In genomic region chr1:220999872-221000863, GRCh38 we compare ENCODE assay signal across 11 cellular contexts.
A peak's percentile ranks its signal among the peaks of the same experiment; 100 is the strongest.
DNase-seq lines count a peak whose midpoint lies in the region; ATAC-seq lines count a peak whose summit lies in the region.
"Had no signal": no experiment of that assay in that cellular context is flagged by ENCODE, and none has a peak within 500 bp of the region (broad histone marks: within the 10 kb centered on the region; RNA-seq: fewer than 3 reads in every experiment).

No MANE protein-coding gene starts in this region.

- no peak for ATAC-seq in HG03025 (IDR thresholded peaks at IDR 0.05; ENCODE audit: low FRiP score, unreplicated experiment)

- H3K27ac ChIP-seq in BLaER1 treated with 17β-estradiol and CSF1 and Interleukin-3, amounts not matched to agents 10 nM and 100 nM = peak overlapping the region in 8 of 11 experiments; percentile 40 to 96 (median 90); a peak in 15 of 22 replicates

- H3K9ac ChIP-seq in BLaER1 treated with 17β-estradiol and CSF1 and Interleukin-3, amounts not matched to agents 10 nM and 100 nM = peak overlapping the region in 7 of 11 experiments; percentile 21 to 77 (median 69); a peak in 11 of 22 replicates

- H3K4me1 Mint-ChIP-seq in activated CD4-positive, alpha-beta T cell treated with anti-CD3 and anti-CD28 coated beads, Interleukin-2, amount 10 ng/mL, durations not matched to agents 24 days and 14 days = no peaks in the 10 kb centered on the region
- H3K4me1 Mint-ChIP-seq: brain had no signal

- H3K4me1 ChIP-seq in BLaER1 treated with 17β-estradiol and CSF1 and Interleukin-3, amounts not matched to agents 10 nM and 100 nM = peaks cover 0 to 49% (median 17%) of the 10 kb centered on the region in 10 experiments; a peak in 11 of 20 replicates

- H3K36me3 ChIP-seq in BLaER1 treated with 17β-estradiol and CSF1 and Interleukin-3, amounts not matched to agents 10 nM and 100 nM = no peaks in the 10 kb centered on the region

- H3K9me3 ChIP-seq in BLaER1 treated with 17β-estradiol and CSF1 and Interleukin-3, amounts not matched to agents 10 nM and 100 nM (replicated peaks in 1 of 11) = peaks cover 0 to 28% (median 8%) of the 10 kb centered on the region in 11 experiments; a peak in 11 of 22 replicates

- no peaks in the 10 kb centered on the region for H4K20me1 ChIP-seq in BLaER1 treated with 17β-estradiol and CSF1 and Interleukin-3, amounts not matched to agents 10 nM and 100 nM

- peaks cover 7% of the 10 kb centered on the region for H3K9me3 Mint-ChIP-seq in activated CD4-positive, alpha-beta T cell treated with anti-CD3 and anti-CD28 coated beads, Interleukin-2, amount 10 ng/mL, durations not matched to agents 24 days and 14 days

- H3K27ac Mint-ChIP-seq in activated CD4-positive, alpha-beta T cell treated with anti-CD3 and anti-CD28 coated beads, Interleukin-2, amount 10 ng/mL, durations not matched to agents 24 days and 14 days = no peak overlapping the region
- H3K27ac Mint-ChIP-seq: brain had no signal

- DNase-seq in NOMO-1 treated with DMSO at 0.1 percent for 48 hours (lab: John Stamatoyannopoulos, UW; ENCODE audit: unreplicated experiment) = peak; percentile 98
- DNase-seq in fibroblast of gingiva (ENCODE audit: low read depth) = peak; percentile 64
- DNase-seq in mucosa of gallbladder (ENCODE audit: low spot score) = peak; percentile 25
- no peak for DNase-seq in NCI-H526 treated with DMSO at 0.1 percent for 48 hours (lab: John Stamatoyannopoulos, UW)
- no peak for DNase-seq in GDM1 (lab: John Stamatoyannopoulos, UW)
- no peak for DNase-seq in activated CD4-positive, alpha-beta T cell treated with anti-CD3 and anti-CD28 coated beads, Interleukin-2, amount 10 ng/mL, durations not matched to agents 24 days and 14 days
- DNase-seq: DMS79 treated with DMSO at 0.1 percent for 48 hours, NCI-H748 treated with DMSO at 0.1 percent for 48 hours had no signal

- no peak overlapping the region for H3K4me3 Mint-ChIP-seq in activated CD4-positive, alpha-beta T cell treated with anti-CD3 and anti-CD28 coated beads, Interleukin-2, amount 10 ng/mL, durations not matched to agents 24 days and 14 days
- H3K4me3 Mint-ChIP-seq: brain had no signal

- peak overlapping the region in 7 of 11 experiments; percentile 8 to 90 (median 72); a peak in 12 of 22 replicates for H3K4me2 ChIP-seq in BLaER1 treated with 17β-estradiol and CSF1 and Interleukin-3, amounts not matched to agents 10 nM and 100 nM

- intact Hi-C loops in activated CD4-positive, alpha-beta T cell treated with anti-CD3 and anti-CD28 coated beads, Interleukin-2, amount 10 ng/mL, durations not matched to agents 24 days and 14 days (cut with micrococcal nuclease) = no loop called here

- no peak overlapping the region for H3K4me3 ChIP-seq in BLaER1 treated with 17β-estradiol and CSF1 and Interleukin-3, amounts not matched to agents 10 nM and 100 nM

- H3K27me3 Mint-ChIP-seq in activated CD4-positive, alpha-beta T cell treated with anti-CD3 and anti-CD28 coated beads, Interleukin-2, amount 10 ng/mL, durations not matched to agents 24 days and 14 days = no peaks in the 10 kb centered on the region
- H3K27me3 Mint-ChIP-seq: brain had no signal

- H3K27me3 ChIP-seq in BLaER1 treated with 17β-estradiol and CSF1 and Interleukin-3, amounts not matched to agents 10 nM and 100 nM = 0 out of 22 replicates have a peak, but pooled peaks cover 0 to 4% (median 0%) of the 10 kb centered on the region in 11 experiments

- no peaks in the 10 kb centered on the region for H3K36me3 Mint-ChIP-seq in activated CD4-positive, alpha-beta T cell treated with anti-CD3 and anti-CD28 coated beads, Interleukin-2, amount 10 ng/mL, durations not matched to agents 24 days and 14 days (ENCODE audit: low read depth)
- H3K36me3 Mint-ChIP-seq: brain had no signal

Comparison
In these comparisons a context has a peak if more than half of its experiments do, and no peak if none do; other contexts are left out.
1. DNase-seq: peak in NOMO-1 treated with DMSO at 0.1 percent for 48 hours (single experiment), fibroblast of gingiva (single experiment) and mucosa of gallbladder (single experiment); none in NCI-H526 treated with DMSO at 0.1 percent for 48 hours (single experiment), GDM1 (single experiment) and activated CD4-positive, alpha-beta T cell treated with anti-CD3 and anti-CD28 coated beads, Interleukin-2, amount 10 ng/mL, durations not matched to agents 24 days and 14 days (single experiment).